ENCODE assay signal across 1 cellular context in genomic region chr14:71397371-71397770, GRCh38.
TF ChIP-seq lines count a peak whose summit lies in the region.

No MANE protein-coding gene starts in this region.

TF ChIP-seq in SK-N-SH, 30 proteins besides CTCF, POLR2A, EP300 and RAD21 (continued from another document):
- TF ChIP-seq GABPA (IDR thresholded peaks at IDR 0.05; ENCODE audit: low read depth) = no peak
